In genomic region chr2:63872571-63873328, GRCh38 we compare ENCODE assay signal across 25 cellular contexts. TPM values are rescaled to one million over a fixed set of nuclear protein-coding genes. Genes with fewer than 3 reads are reported as not detected.
DNase-seq lines count a peak whose midpoint lies in the region; ATAC-seq and TF ChIP-seq lines count a peak whose summit lies in the region.
"Had no signal": no experiment of that assay in that cellular context is flagged by ENCODE, and none has a peak within 500 bp of the region (broad histone marks: within the 10 kb centered on the region; RNA-seq: fewer than 3 reads in every experiment).

No MANE protein-coding gene starts in this region.

- H3K27me3 ChIP-seq in subcutaneous abdominal adipose tissue (ENCODE audit: control insufficient read depth in 5 of 5, insufficient read depth in 4 of 5, low read length in 5 of 5), result no peaks in the 10 kb centered on the region
- no peaks in the 10 kb centered on the region for H3K27me3 ChIP-seq in BE2C
- H3K27me3 ChIP-seq in CD8-positive, alpha-beta memory T cell (ENCODE audit: insufficient read depth, low read length, poor library complexity, severe bottlenecking), result no peaks in the 10 kb centered on the region
- H3K27me3 ChIP-seq: dorsolateral prefrontal cortex, sigmoid colon, stomach, upper lobe of left lung had no signal

- ATAC-seq in left cardiac atrium (peak; percentile 60 to 79), HG02840 (IDR thresholded peaks at IDR 0.05; ENCODE audit: low FRiP score, unreplicated experiment) (no peak)
- ATAC-seq: activated CD4-positive, CD25-positive, alpha-beta regulatory T cell treated with anti-CD3 and anti-CD28 coated beads, Interleukin-2, amount 50 U/mL, for 24 hours; activated CD8-positive, alpha-beta T cell treated with anti-CD3 and anti-CD28 coated beads for 36 hours had no signal

- H3K9ac ChIP-seq in subcutaneous abdominal adipose tissue (ENCODE audit: low read length in 5 of 5), result no peak overlapping the region
- H3K9ac ChIP-seq: KMS-11 had no signal

- H3K27ac Mint-ChIP-seq in CD8-positive, alpha-beta memory T cell, result no peak overlapping the region
- H3K27ac Mint-ChIP-seq: activated CD8-positive, alpha-beta T cell treated with anti-CD3 and anti-CD28 coated beads for 36 hours; nephron had no signal

- peaks cover 0 to 71% (median 22%) of the 10 kb centered on the region in 3 donors for H3K36me3 Mint-ChIP-seq in CD8-positive, alpha-beta memory T cell

- POLR2A ChIA-PET in CD8-positive, alpha-beta memory T cell (lab: Charles Lee), result no interaction called here

- DNase-seq in Jurkat, Clone E6-1 (ENCODE audit: low read depth, low spot score), result peak; percentile 57
- DNase-seq in dermis blood vessel endothelial cell (peak; percentile 39), left cardiac atrium (no peak), BE2C (no peak)
- DNase-seq in central memory CD4-positive, alpha-beta T cell, result no peak
- DNase-seq in CD8-positive, alpha-beta memory T cell, result no peak
- DNase-seq: activated CD8-positive, alpha-beta T cell treated with anti-CD3 and anti-CD28 coated beads for 36 hours; activated effector memory CD4-positive, alpha-beta T cell treated with anti-CD3 and anti-CD28 coated beads, Interleukin-2, amount 50 U/mL, for 16 hours; CD4-positive, alpha-beta memory T cell; DMS 273 treated with DMSO at 0.1 percent for 48 hours; dorsolateral prefrontal cortex; GDM1; mucosa of descending colon; NCI-H1436; NCI-H2107; NCI-H446 treated with DMSO at 0.1 percent for 48 hours; OCI-M1; sigmoid colon; stomach; upper lobe of left lung had no signal

- H3K36me3 ChIP-seq in subcutaneous abdominal adipose tissue (ENCODE audit: control insufficient read depth in 5 of 5, insufficient read depth in 5 of 5, low read length in 5 of 5), result peaks cover 23 to 35% (median 28%) of the 10 kb centered on the region in 5 donors
- H3K36me3 ChIP-seq in BE2C, result no peaks in the 10 kb centered on the region
- peaks cover 15% of the 10 kb centered on the region for H3K36me3 ChIP-seq in CD8-positive, alpha-beta memory T cell (ENCODE audit: insufficient read depth, low read length)
- H3K36me3 ChIP-seq: sigmoid colon had no signal

- peak overlapping the region; percentile 83 for H3K27ac ChIP-seq in subcutaneous abdominal adipose tissue (ENCODE audit: low read depth, low read length)
- no peak overlapping the region for H3K27ac ChIP-seq in CD8-positive, alpha-beta memory T cell (ENCODE audit: low read depth, low read length)
- H3K27ac ChIP-seq: KMS-11, stomach had no signal

- H3K9me3 ChIP-seq in subcutaneous abdominal adipose tissue (ENCODE audit: control insufficient read depth in 5 of 5, low read length in 5 of 5) (no peaks in the 10 kb centered on the region), BE2C (no peaks in the 10 kb centered on the region)
- H3K9me3 ChIP-seq in CD8-positive, alpha-beta memory T cell (ENCODE audit: low read length), result no peaks in the 10 kb centered on the region
- H3K9me3 ChIP-seq: mucosa of descending colon, sigmoid colon, stomach, upper lobe of left lung had no signal

- no peak for TF ChIP-seq CTCF in BE2C (IDR thresholded peaks at IDR 0.05; ENCODE audit: low read depth, low read length)

- no peak overlapping the region for H3K4me3 Mint-ChIP-seq in CD8-positive, alpha-beta memory T cell
- H3K4me3 Mint-ChIP-seq: activated CD8-positive, alpha-beta T cell treated with anti-CD3 and anti-CD28 coated beads for 36 hours; CD4-positive, alpha-beta memory T cell; nephron had no signal

- CTCF ChIA-PET in CD8-positive, alpha-beta memory T cell (lab: Charles Lee), result no interaction called here

- H3K4me1 ChIP-seq in subcutaneous abdominal adipose tissue (ENCODE audit: control insufficient read depth in 5 of 5, insufficient read depth in 5 of 5, low read length in 5 of 5), result peaks cover 0 to 49% (median 25%) of the 10 kb centered on the region in 5 donors
- H3K4me1 ChIP-seq in BE2C, result no peaks in the 10 kb centered on the region
- no peaks in the 10 kb centered on the region for H3K4me1 ChIP-seq in CD8-positive, alpha-beta memory T cell (ENCODE audit: insufficient read depth, low read length)

- no peak overlapping the region for H3K4me3 ChIP-seq in Jurkat, Clone E6-1 (ENCODE audit: low read length)
- H3K4me3 ChIP-seq in subcutaneous abdominal adipose tissue (ENCODE audit: low read depth in 1 of 5, low read length in 5 of 5) (no peak overlapping the region), BE2C (ENCODE audit: low read depth, low read length) (no peak overlapping the region)
- no peak overlapping the region for H3K4me3 ChIP-seq in CD8-positive, alpha-beta memory T cell (ENCODE audit: low read length)
- H3K4me3 ChIP-seq: dorsolateral prefrontal cortex, mucosa of descending colon, sigmoid colon, stomach, upper lobe of left lung had no signal

- H3K27me3 Mint-ChIP-seq in CD8-positive, alpha-beta memory T cell, result no peaks in the 10 kb centered on the region
- H3K27me3 Mint-ChIP-seq: activated CD8-positive, alpha-beta T cell treated with anti-CD3 and anti-CD28 coated beads for 36 hours; CD4-positive, alpha-beta memory T cell had no signal

- peaks cover 35 to 60% (median 54%) of the 10 kb centered on the region in 3 donors for H3K4me1 Mint-ChIP-seq in CD8-positive, alpha-beta memory T cell
- H3K4me1 Mint-ChIP-seq: nephron had no signal

- intact Hi-C loops in left cardiac atrium (cut with DNase I), result no loop called here

- no peaks in the 10 kb centered on the region for H3K9me3 Mint-ChIP-seq in CD8-positive, alpha-beta memory T cell

RNA-seq across cellular contexts. Expression of gene UGP2, which starts 31.1 kb away (rescaled TPM):
- 47.4 TPM for polyA plus RNA-seq in Jurkat, Clone E6-1 (2012; ENCODE audit: insufficient read depth, insufficient read length)
- total RNA-seq in dermis blood vessel endothelial cell (144 and 149 TPM in 2 replicates), left cardiac atrium (100 to 1,000 TPM; 303 TPM)
- polyA plus RNA-seq in BE2C (2012; ENCODE audit: insufficient read depth, insufficient read length, low read depth), result 13.0 TPM
- 10 to 100 TPM; 59.2 to 59.8 TPM for total RNA-seq in CD8-positive, alpha-beta memory T cell
- polyA plus RNA-seq in CD8-positive, alpha-beta memory T cell, result 131 TPM

Comparison
In these comparisons a context has a peak if more than half of its experiments do, and no peak if none do; other contexts are left out.
1. DNase-seq: peak in Jurkat, Clone E6-1 (single experiment) and dermis blood vessel endothelial cell (single experiment); none in left cardiac atrium (single experiment), central memory CD4-positive, alpha-beta T cell (single experiment), BE2C (single experiment) and CD8-positive, alpha-beta memory T cell (0 of 5).